11 cellular contexts compared by ENCODE assay signal in the genomic region with DNA sequence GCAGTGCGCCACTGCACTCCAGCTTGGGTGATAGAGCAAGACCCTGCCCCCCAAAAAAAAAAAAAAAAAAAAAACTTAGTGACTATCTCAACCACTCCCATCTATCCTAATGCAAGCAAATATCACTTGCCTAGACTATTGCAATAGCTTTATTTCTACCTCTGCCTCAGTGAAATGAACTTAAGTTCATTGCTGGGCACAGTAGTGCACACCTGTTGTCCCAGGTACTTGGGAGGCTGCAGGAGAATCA. TPM values are rescaled to one million over a fixed set of nuclear protein-coding genes. Genes with fewer than 3 reads are reported as not detected.
DNase-seq lines count a peak whose midpoint lies in the region; ATAC-seq and TF ChIP-seq lines count a peak whose summit lies in the region.
"Had no signal": no experiment of that assay in that cellular context is flagged by ENCODE, and none has a peak within 500 bp of the region (broad histone marks: within the 10 kb centered on the region; RNA-seq: fewer than 3 reads in every experiment).

No MANE protein-coding gene starts in this region.

- H3K27ac ChIP-seq in breast epithelium, result no peak overlapping the region
- H3K27ac ChIP-seq: transverse colon, WERI-Rb-1 had no signal

- H3K9me3 Mint-ChIP-seq in MCF 10A (ENCODE audit: unreplicated experiment) (no peaks in the 10 kb centered on the region), activated B cell treated with CpG ODN at 0.5 μM for 24 hours (no peaks in the 10 kb centered on the region)
- peaks cover 0 to 1% of the 10 kb centered on the region in 2 donors for H3K9me3 Mint-ChIP-seq in stimulated activated naive B cell treated with anti-CD40 and anti-IgM and Interleukin-4, amounts not matched to agents 10 μg/mL and 1 μg/mL and 100 μg/mL, for 72 hours
- H3K9me3 Mint-ChIP-seq: activated naive CD8-positive, alpha-beta T cell treated with anti-CD3 and anti-CD28 coated beads, Interleukin-2, amount 10 ng/mL, durations not matched to agents 7 days and 5 days had no signal

- H3K36me3 Mint-ChIP-seq in MCF 10A (ENCODE audit: insufficient read depth, unreplicated experiment) (peaks cover 91% of the 10 kb centered on the region), activated B cell treated with CpG ODN at 0.5 μM for 24 hours (ENCODE audit: low read depth) (peaks cover 67% of the 10 kb centered on the region)
- H3K36me3 Mint-ChIP-seq in stimulated activated naive B cell treated with anti-CD40 and anti-IgM and Interleukin-4, amounts not matched to agents 10 μg/mL and 1 μg/mL and 100 μg/mL, for 72 hours, result peaks cover 58 to 75% of the 10 kb centered on the region in 2 donors

- H3K27me3 ChIP-seq in breast epithelium, result no peaks in the 10 kb centered on the region
- H3K27me3 ChIP-seq: transverse colon had no signal

- no peak for TF ChIP-seq POLR2A in breast epithelium (IDR thresholded peaks at IDR 0.05)

- DNase-seq in MCF 10A (ENCODE audit: unreplicated experiment) (no peak), breast epithelium (ENCODE audit: low spot score in 2 of 2) (no peak), activated B cell treated with CpG ODN at 0.5 μM for 24 hours (no peak), NCI-H2081 treated with DMSO at 0.1 percent for 48 hours (lab: John Stamatoyannopoulos, UW) (no peak), LoVo (ENCODE audit: low spot score) (no peak)
- no peak for DNase-seq in stimulated activated naive B cell treated with anti-CD40 and anti-IgM and Interleukin-4, amounts not matched to agents 10 μg/mL and 1 μg/mL and 100 μg/mL, for 72 hours
- DNase-seq: activated naive CD8-positive, alpha-beta T cell treated with anti-CD3 and anti-CD28 coated beads, Interleukin-2, amount 10 ng/mL, durations not matched to agents 7 days and 5 days; GDM1; NCI-H1105; transverse colon; WERI-Rb-1 had no signal

- H3K9me3 ChIP-seq in breast epithelium, result no peaks in the 10 kb centered on the region
- H3K9me3 ChIP-seq: transverse colon had no signal

- peaks cover 0 to 8% of the 10 kb centered on the region in 2 donors for H3K4me1 ChIP-seq in breast epithelium

- H3K4me1 Mint-ChIP-seq in MCF 10A (ENCODE audit: insufficient read depth, unreplicated experiment) (peaks cover 19% of the 10 kb centered on the region), activated B cell treated with CpG ODN at 0.5 μM for 24 hours (peaks cover 60% of the 10 kb centered on the region)
- peaks cover 35 to 57% of the 10 kb centered on the region in 2 donors for H3K4me1 Mint-ChIP-seq in stimulated activated naive B cell treated with anti-CD40 and anti-IgM and Interleukin-4, amounts not matched to agents 10 μg/mL and 1 μg/mL and 100 μg/mL, for 72 hours

- H3K4me3 Mint-ChIP-seq in MCF 10A (ENCODE audit: unreplicated experiment) (no peak overlapping the region), activated B cell treated with CpG ODN at 0.5 μM for 24 hours (no peak overlapping the region)
- H3K4me3 Mint-ChIP-seq in stimulated activated naive B cell treated with anti-CD40 and anti-IgM and Interleukin-4, amounts not matched to agents 10 μg/mL and 1 μg/mL and 100 μg/mL, for 72 hours, result peak overlapping the region in 1 of 2 donors; percentile 8
- H3K4me3 Mint-ChIP-seq: activated naive CD8-positive, alpha-beta T cell treated with anti-CD3 and anti-CD28 coated beads, Interleukin-2, amount 10 ng/mL, durations not matched to agents 7 days and 5 days had no signal

- TF ChIP-seq CTCF in MCF 10A (IDR thresholded peaks at IDR 0.05; ENCODE audit: unreplicated experiment) (no peak), breast epithelium (IDR thresholded peaks at IDR 0.05) (no peak), activated B cell treated with CpG ODN at 0.5 μM for 24 hours (IDR thresholded peaks at IDR 0.05) (no peak)

- H3K27ac Mint-ChIP-seq in MCF 10A (ENCODE audit: low read depth, unreplicated experiment) (peak overlapping the region; percentile 42), activated B cell treated with CpG ODN at 0.5 μM for 24 hours (peak overlapping the region; percentile 31)
- H3K27ac Mint-ChIP-seq in stimulated activated naive B cell treated with anti-CD40 and anti-IgM and Interleukin-4, amounts not matched to agents 10 μg/mL and 1 μg/mL and 100 μg/mL, for 72 hours, result peak overlapping the region; percentile 89

- POLR2A ChIA-PET in MCF 10A (lab: Yijun Ruan, JAX) (no interaction called here), activated B cell treated with CpG ODN at 0.5 μM for 24 hours (lab: Charles Lee) (interaction anchor here (0.6 to 1.4 kb wide), 3 partner anchors 13 to 51 kb away, joined by 3 to 7 read pairs (median 3); partner anchors contain the start of gene LRR1)

- CTCF ChIA-PET in MCF 10A (lab: Yijun Ruan, JAX), result no interaction called here
- CTCF ChIA-PET in activated B cell treated with CpG ODN at 0.5 μM for 24 hours (lab: Charles Lee), result no interaction called here

- peaks cover 4% of the 10 kb centered on the region for H3K36me3 ChIP-seq in breast epithelium

- ATAC-seq in activated B cell treated with CpG ODN at 0.5 μM for 24 hours (ENCODE audit: low read depth), result no peak
- ATAC-seq in stimulated activated naive B cell treated with anti-CD40 and anti-IgM and Interleukin-4, amounts not matched to agents 10 μg/mL and 1 μg/mL and 100 μg/mL, for 72 hours (replicated peaks), result no peak

- no peaks in the 10 kb centered on the region for H3K27me3 Mint-ChIP-seq in MCF 10A (ENCODE audit: insufficient read depth, unreplicated experiment)
- no peaks in the 10 kb centered on the region for H3K27me3 Mint-ChIP-seq in activated B cell treated with CpG ODN at 0.5 μM for 24 hours
- no peaks in the 10 kb centered on the region for H3K27me3 Mint-ChIP-seq in stimulated activated naive B cell treated with anti-CD40 and anti-IgM and Interleukin-4, amounts not matched to agents 10 μg/mL and 1 μg/mL and 100 μg/mL, for 72 hours
- H3K27me3 Mint-ChIP-seq: activated naive CD8-positive, alpha-beta T cell treated with anti-CD3 and anti-CD28 coated beads, Interleukin-2, amount 10 ng/mL, durations not matched to agents 7 days and 5 days had no signal

- BruUV-seq in MCF 10A (replicated peaks; lab: Mats Ljungman, UMichigan), result no TSS peak

- H3K4me3 ChIP-seq in breast epithelium, result no peak overlapping the region
- H3K4me3 ChIP-seq: transverse colon had no signal

- intact Hi-C loops in MCF 10A (cut with micrococcal nuclease) (no loop called here), breast epithelium (cut with DNase I; ENCODE audit: low total_unique reads) (no loop called here), activated B cell treated with CpG ODN at 0.5 μM for 24 hours (cut with micrococcal nuclease) (loop anchor here (10.0 kb wide), 1 partner anchor 1663 kb away; the partner anchor contains the start of gene TMX1)

RNA-seq across cellular contexts. Expression of gene RPS29, which starts 4.3 kb away (rescaled TPM):
- total RNA-seq in MCF 10A (2022) (1,499 and 1,837 TPM in 2 replicates), breast epithelium (over 10,000 TPM in 2 of 3 donors, 1,000 to 10,000 TPM in 1; 6,323 to 14,663 (median 13,626) TPM), activated B cell treated with CpG ODN at 0.5 μM for 24 hours (3,259 and 3,732 TPM in 2 replicates)

RNA-seq across cellular contexts. Expression of gene LRR1, which starts 16.9 kb away (rescaled TPM):
- total RNA-seq in MCF 10A (2022) (17.0 and 19.8 TPM in 2 replicates), breast epithelium (1 to 10 TPM; 7.9 to 9.8 (median 9.2) TPM), activated B cell treated with CpG ODN at 0.5 μM for 24 hours (15.1 and 19.9 TPM in 2 replicates)

RNA-seq across cellular contexts. Expression of gene RPL36AL, which starts 38.5 kb away (rescaled TPM):
- total RNA-seq in MCF 10A (2022) (257 and 299 TPM in 2 replicates), breast epithelium (100 to 1,000 TPM; 161 to 303 (median 269) TPM), activated B cell treated with CpG ODN at 0.5 μM for 24 hours (150 and 166 TPM in 2 replicates)

RNA-seq across cellular contexts. Expression of gene MGAT2, which starts 38.7 kb away (rescaled TPM):
- total RNA-seq in MCF 10A (2022) (43.8 and 44.3 TPM in 2 replicates), breast epithelium (10 to 100 TPM; 21.6 to 24.9 (median 22.1) TPM), activated B cell treated with CpG ODN at 0.5 μM for 24 hours (39.7 and 40.5 TPM in 2 replicates)

RNA-seq across cellular contexts. Expression of gene DNAAF2, which starts 53.2 kb away (rescaled TPM):
- 6.8 and 9.9 TPM in 2 replicates for total RNA-seq in MCF 10A (2022)
- total RNA-seq in breast epithelium, result 10 to 100 TPM in 2 of 3 donors, 1 to 10 TPM in 1; 7.2 to 15.8 (median 12.1) TPM
- 8.5 and 8.6 TPM in 2 replicates for total RNA-seq in activated B cell treated with CpG ODN at 0.5 μM for 24 hours

Comparison
In these comparisons a context has a peak if more than half of its experiments do, and no peak if none do; other contexts are left out.
1. H3K27ac Mint-ChIP-seq: peak in every context shown above with its lines; median percentile 89 in stimulated activated naive B cell treated with anti-CD40 and anti-IgM and Interleukin-4, amounts not matched to agents 10 μg/mL and 1 μg/mL and 100 μg/mL, for 72 hours; 42 in MCF 10A; 31 in activated B cell treated with CpG ODN at 0.5 μM for 24 hours.